ENCODE assay signal across 8 cellular contexts in genomic region chr7:149261321-149261828, GRCh38. TPM values are rescaled to one million over a fixed set of nuclear protein-coding genes. Genes with fewer than 3 reads are reported as not detected.
DNase-seq lines count a peak whose midpoint lies in the region; ATAC-seq and TF ChIP-seq lines count a peak whose summit lies in the region.

No MANE protein-coding gene starts in this region.

- H4K20me1 ChIP-seq in PC-9 (ENCODE audit: insufficient read depth) = peaks cover 4% of the 10 kb centered on the region

- H3K4me1 ChIP-seq in PC-9 (replicated peaks; ENCODE audit: insufficient read depth) (peaks cover 16% of the 10 kb centered on the region; the same call in 1 of the 2 replicates), mesodermal cell (ENCODE audit: control insufficient read depth, insufficient read depth, low read length, poor library complexity, severe bottlenecking) (no peaks in the 10 kb centered on the region), upper lobe of right lung (peaks cover 8% of the 10 kb centered on the region)

- CTCF ChIA-PET in PC-9 (lab: Charles Lee) = interaction anchor here (0.6 to 2.4 kb wide), 7 partner anchors 24 to 479 kb away, joined by 3 to 10 read pairs (median 5); partner anchors contain the start of gene ZNF282

- H3K27me3 ChIP-seq in PC-9 (ENCODE audit: insufficient read depth, low read depth) (no peaks in the 10 kb centered on the region), upper lobe of right lung (no peaks in the 10 kb centered on the region)

- BruUV-seq in PC-9 (replicated peaks; lab: Mats Ljungman, UMichigan) = TSS peak; percentile 86

- no peaks in the 10 kb centered on the region for H3K9me3 ChIP-seq in PC-9 (ENCODE audit: insufficient read depth, low read depth)
- H3K9me3 ChIP-seq in mesodermal cell (ENCODE audit: control insufficient read depth, low read length) = no peaks in the 10 kb centered on the region
- H3K9me3 ChIP-seq in upper lobe of right lung = no peaks in the 10 kb centered on the region

- ATAC-seq in GM21529 (IDR thresholded peaks at IDR 0.05; ENCODE audit: unreplicated experiment) (peak; percentile 0), upper lobe of right lung (no peak), HG03108 (IDR thresholded peaks at IDR 0.05; ENCODE audit: unreplicated experiment) (no peak)

- peaks cover 19% of the 10 kb centered on the region for H3K79me2 ChIP-seq in PC-9 (ENCODE audit: low read depth)

- H2AFZ ChIP-seq in PC-9 = peak overlapping the region; percentile 90

- H3K4me3 ChIP-seq in PC-9 (peak overlapping the region; percentile 89), coronary artery (peak overlapping the region; percentile 87), mesodermal cell (ENCODE audit: extremely low read depth, insufficient read depth, low read length, poor library complexity, severe bottlenecking) (peak overlapping the region; percentile 47), upper lobe of right lung (peak overlapping the region; percentile 69)

- WGBS in mesodermal cell (ENCODE audit: insufficient coverage in 2 of 2), 2 experiments = 7 to 16% methylated on average over 12 of the region's 16 CpGs

- H3K36me3 ChIP-seq in PC-9 (ENCODE audit: low read depth) (0 out of 2 replicates have a peak, but pooled peaks cover 8% of the 10 kb centered on the region), mesodermal cell (ENCODE audit: control insufficient read depth, insufficient read depth, low read length) (peaks cover 24% of the 10 kb centered on the region), upper lobe of right lung (peaks cover 2% of the 10 kb centered on the region)

- H3F3A ChIP-seq in PC-9 (ENCODE audit: insufficient read depth, low read depth) = peaks cover 33% of the 10 kb centered on the region

- no peak for TF ChIP-seq CTCF in PC-9 (conservative IDR thresholded peaks at IDR 0.05)
- no peak for TF ChIP-seq CTCF in coronary artery (IDR thresholded peaks at IDR 0.05)
- TF ChIP-seq CTCF in upper lobe of right lung (IDR thresholded peaks at IDR 0.05) = no peak

- peak overlapping the region; percentile 90 for H3K4me2 ChIP-seq in PC-9

- no peaks in the 10 kb centered on the region for H3K9me2 ChIP-seq in PC-9 (ENCODE audit: insufficient read depth)

- intact Hi-C loops in PC-9 (cut with micrococcal nuclease; ENCODE audit: unreplicated experiment) = loop anchor here (1.0 to 2.0 kb wide), 3 partner anchors 23 to 161 kb away; partner anchors contain the start of genes ZNF212 and ZNF282
- intact Hi-C loops in upper lobe of right lung (cut with DNase I) = no loop called here

- POLR2A ChIA-PET in PC-9 (lab: Charles Lee; ENCODE audit: unreplicated experiment) = interaction anchor here (0.6 to 0.7 kb wide), 2 partner anchors 24 to 364 kb away, joined by 3 to 7 read pairs; no protein-coding TSS in a partner anchor

- DNase-seq in COLO668 (lab: John Stamatoyannopoulos, UW; ENCODE audit: unreplicated experiment) (peak; percentile 17), PC-9 (peak; percentile 23 to 66), coronary artery (ENCODE audit: low spot score) (no peak), upper lobe of right lung (no peak), COLO829 (ENCODE audit: low spot score) (no peak)

- peak overlapping the region; percentile 74 for H3K27ac ChIP-seq in PC-9
- peak overlapping the region; percentile 91 to 97 for H3K27ac ChIP-seq in coronary artery
- peak overlapping the region; percentile 86 for H3K27ac ChIP-seq in mesodermal cell (ENCODE audit: low read depth, low read length, severe bottlenecking)
- peak overlapping the region; percentile 90 for H3K27ac ChIP-seq in upper lobe of right lung

RNA-seq across cellular contexts. Expression of gene ZNF783, which starts 0.6 kb away (rescaled TPM):
- 15.8 and 22.2 TPM in 2 replicates for total RNA-seq in PC-9 (2021)
- 7.6 TPM for polyA plus RNA-seq in mesodermal cell (2013, experiment 1 of 2)
- polyA plus RNA-seq in mesodermal cell (2013, experiment 2 of 2) = 6.6 TPM
- total RNA-seq in upper lobe of right lung = 18.8 TPM

RNA-seq across cellular contexts. Expression of gene ZNF212, which starts 21.9 kb away (rescaled TPM):
- total RNA-seq in PC-9 (2021) = 16.9 and 22.3 TPM in 2 replicates
- 9.9 TPM for polyA plus RNA-seq in mesodermal cell (2013, experiment 1 of 2)
- 7.2 TPM for polyA plus RNA-seq in mesodermal cell (2013, experiment 2 of 2)
- total RNA-seq in upper lobe of right lung = 10.2 TPM

Comparison
In these comparisons a context has a peak if more than half of its experiments do, and no peak if none do; other contexts are left out.
1. DNase-seq: peak in COLO668 (single experiment) and PC-9 (2 of 2); none in coronary artery (single experiment), upper lobe of right lung (single experiment) and COLO829 (single experiment).
2. Peak in every context shown above with its lines, with median percentiles within 50 percentile points of each other: H3K27ac ChIP-seq and H3K4me3 ChIP-seq.